ENCODE assay signal across 8 cellular contexts in the genomic region with DNA sequence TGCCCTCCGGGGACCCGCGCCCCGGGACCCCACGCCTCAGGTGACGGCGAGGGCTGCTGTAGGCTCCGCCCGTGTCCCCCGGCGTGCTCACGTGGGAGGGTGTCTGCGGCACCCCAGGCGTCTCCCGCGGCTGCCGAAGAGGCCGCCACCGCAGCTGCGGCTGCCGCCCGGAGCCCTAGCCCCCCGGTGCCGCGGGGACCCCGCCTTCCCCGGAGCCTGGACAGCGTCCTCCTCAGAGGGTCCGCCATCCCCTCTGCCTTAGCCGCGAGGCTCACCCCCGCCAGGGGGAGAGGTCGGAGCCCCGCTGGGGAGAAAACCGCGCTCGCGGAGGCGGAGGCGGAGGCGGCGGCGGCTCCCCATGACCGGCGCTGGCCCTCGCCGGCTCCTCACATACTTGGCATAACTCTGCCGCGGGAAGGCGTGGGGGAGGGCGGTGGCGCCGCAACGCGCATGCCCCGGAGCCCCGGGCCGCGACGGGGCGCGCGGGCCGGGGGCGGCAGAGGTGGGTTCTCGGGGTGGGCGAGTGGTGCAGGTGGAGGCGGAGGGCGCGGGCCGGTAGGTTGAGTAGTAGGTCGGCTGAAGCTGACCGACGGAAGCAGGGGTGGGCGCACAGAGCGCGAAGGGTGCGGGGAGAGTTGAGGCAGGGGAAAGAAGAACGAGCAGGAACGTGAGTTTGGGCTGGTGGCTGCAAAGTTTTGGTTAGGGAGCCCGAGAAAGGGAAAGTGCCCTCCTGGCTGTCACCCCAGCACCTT. TPM values are rescaled to one million over a fixed set of nuclear protein-coding genes. Genes with fewer than 3 reads are reported as not detected.
DNase-seq lines count a peak whose midpoint lies in the region; ATAC-seq, FAIRE-seq and TF ChIP-seq lines count a peak whose summit lies in the region.

No MANE protein-coding gene starts in this region.

- H3K4me3 ChIP-seq in endothelial cell of umbilical vein (replicated peaks in 1 of 3; ENCODE audit: insufficient read depth in 1 of 3, low read depth in 1 of 3, low read length in 3 of 3) (peak overlapping the region; percentile 11 to 66 (median 64)), mononuclear cell (ENCODE audit: low read length) (peak overlapping the region; percentile 49)

- H2AFZ ChIP-seq in endothelial cell of umbilical vein (ENCODE audit: low read depth, low read length), result peak overlapping the region; percentile 76

- dilution Hi-C loops in endothelial cell of umbilical vein (cut with MboI; ENCODE audit: extremely low pct_ligation_motif_present, low sequenced_read_pairs), result no loop called here

- FAIRE-seq in endothelial cell of umbilical vein (lab: Jason Lieb, UNC), result no peak

- no peaks in the 10 kb centered on the region for H3K79me2 ChIP-seq in endothelial cell of umbilical vein (ENCODE audit: control insufficient read depth, insufficient read depth, low read length)

- intact Hi-C loops in endothelial cell of umbilical vein (cut with micrococcal nuclease), result loop anchor here (1.0 to 5.0 kb wide), 5 partner anchors 41 to 866 kb away; a partner anchor contains a TSS

- CTCF ChIA-PET in endothelial cell of umbilical vein (lab: Charles Lee), result interaction anchor here (1.0 to 2.1 kb wide), 5 partner anchors 53 to 257 kb away, joined by 3 to 8 read pairs (median 4); no protein-coding TSS in a partner anchor

- H3K27me3 ChIP-seq in endothelial cell of umbilical vein (ENCODE audit: control insufficient read depth in 2 of 2, insufficient read depth in 2 of 2, low read length in 2 of 2), result peaks cover 0 to 5% of the 10 kb centered on the region in 2 experiments
- H3K27me3 ChIP-seq in mononuclear cell (ENCODE audit: insufficient read depth, low read length), result peaks cover 57% of the 10 kb centered on the region

- TF ChIP-seq CTCF in endothelial cell of umbilical vein (IDR thresholded peaks at IDR 0.05; ENCODE audit: extremely low read depth in 1 of 2, insufficient read depth in 1 of 2, low read depth in 1 of 2, low read length in 2 of 2), result no peak

- H3K36me3 ChIP-seq in endothelial cell of umbilical vein (ENCODE audit: control insufficient read depth in 2 of 2, extremely low read depth in 1 of 2, insufficient read depth in 2 of 2, low read length in 2 of 2), result no peaks in the 10 kb centered on the region

- peak overlapping the region; percentile 61 for H3K9ac ChIP-seq in endothelial cell of umbilical vein (replicated peaks; ENCODE audit: extremely low read depth, insufficient read depth, low read length)

- POLR2A ChIA-PET in endothelial cell of umbilical vein (lab: Charles Lee), result no interaction called here

- ATAC-seq in HG02870 (IDR thresholded peaks at IDR 0.05; ENCODE audit: unreplicated experiment), result peak; percentile 34

- peak; percentile 57 to 90 (median 84) for DNase-seq in NCI-H1417 (lab: John Stamatoyannopoulos, UW)
- no peak for DNase-seq in NCI-H1417 treated with DMSO at 0.1 percent for 48 hours (lab: John Stamatoyannopoulos, UW)
- DNase-seq in NCI-H345 (lab: John Stamatoyannopoulos, UW), result peak; percentile 65
- peak; percentile 28 for DNase-seq in activated CD8-positive, alpha-beta memory T cell treated with anti-CD3 and anti-CD28 coated beads, Interleukin-2, amount 50 U/mL, for 1 hour (ENCODE audit: extremely low read depth)
- DNase-seq in endothelial cell of umbilical vein (ENCODE audit: low read depth, low spot score), result peak; percentile 61
- DNase-seq in stimulated activated CD8-positive, alpha-beta memory T cell treated with anti-CD3 and anti-CD28 coated beads, Interleukin-4, amount 100 ng/mL, for 1 hour (ENCODE audit: low read depth in 2 of 2, low spot score in 1 of 2), result peak; percentile 9 to 42

- TF ChIP-seq POLR2A in endothelial cell of umbilical vein (IDR thresholded peaks at IDR 0.05; ENCODE audit: low read depth, low read length), result no peak

- H3K27ac ChIP-seq in endothelial cell of umbilical vein (ENCODE audit: insufficient read depth, low read depth, low read length), result peak overlapping the region; percentile 69

- peaks cover 16% of the 10 kb centered on the region for H3K4me1 ChIP-seq in endothelial cell of umbilical vein (ENCODE audit: control insufficient read depth, extremely low read depth, insufficient read depth, low read length)
- peaks cover 19% of the 10 kb centered on the region for H3K4me1 ChIP-seq in mononuclear cell (ENCODE audit: insufficient read depth, low read length)

- peak overlapping the region; percentile 77 for H3K4me2 ChIP-seq in endothelial cell of umbilical vein (ENCODE audit: insufficient read depth, low read length)

- TSS peak; percentile 42 for BruUV-seq in endothelial cell of umbilical vein (replicated peaks; lab: Mats Ljungman, UMichigan)

- H3K9me3 ChIP-seq in endothelial cell of umbilical vein (replicated peaks; ENCODE audit: control insufficient read depth, insufficient read depth, low read length) (no peaks in the 10 kb centered on the region), mononuclear cell (ENCODE audit: low read depth, low read length) (no peaks in the 10 kb centered on the region)

- H3K9me1 ChIP-seq in endothelial cell of umbilical vein (replicated peaks; ENCODE audit: control insufficient read depth, extremely low read depth, insufficient read depth, low read length), result no peaks in the 10 kb centered on the region

- no peaks in the 10 kb centered on the region for H4K20me1 ChIP-seq in endothelial cell of umbilical vein (replicated peaks; ENCODE audit: control insufficient read depth, extremely low read depth, insufficient read depth, low read length)

TF ChIP-seq in endothelial cell of umbilical vein, 7 proteins besides CTCF, POLR2A, EP300 and RAD21:
- TF ChIP-seq EZH2 (IDR thresholded peaks at IDR 0.05; ENCODE audit: borderline replicate concordance, low read depth, low read length, severe bottlenecking) (no peak), JUN (IDR thresholded peaks at IDR 0.05; ENCODE audit: borderline replicate concordance, insufficient read depth, insufficient read length, low read depth) (no peak), FOS (IDR thresholded peaks at IDR 0.05; ENCODE audit: borderline replicate concordance, insufficient read depth, low read length) (no peak), POLR2AphosphoS5 (IDR thresholded peaks at IDR 0.05; ENCODE audit: insufficient read depth, low read depth, low read length) (no peak), MYC (IDR thresholded peaks at IDR 0.05; ENCODE audit: low read depth, low read length) (no peak), GATA2 (IDR thresholded peaks at IDR 0.05; ENCODE audit: insufficient read depth, insufficient read length, low read depth, low read length) (no peak)
- TF ChIP-seq, protein P1, sequence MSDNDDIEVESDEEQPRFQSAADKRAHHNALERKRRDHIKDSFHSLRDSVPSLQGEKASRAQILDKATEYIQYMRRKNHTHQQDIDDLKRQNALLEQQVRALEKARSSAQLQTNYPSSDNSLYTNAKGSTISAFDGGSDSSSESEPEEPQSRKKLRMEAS (IDR thresholded peaks at IDR 0.05; ENCODE audit: insufficient read depth, insufficient read length), result no peak

RNA-seq across cellular contexts. Expression of a gene that starts 0.7 kb away (rescaled TPM):
- total RNA-seq in endothelial cell of umbilical vein, result 2.9 and 3.1 TPM in 2 replicates
- polyA plus RNA-seq in endothelial cell of umbilical vein, result 0.41 and 0.52 TPM in 2 replicates
- polyA plus RNA-seq in endothelial cell of umbilical vein (2011; cell fraction: cytosol; rRNA removed), result 0.59 and 0.69 TPM in 2 replicates
- 0.97 and 1.2 TPM in 2 replicates for polyA plus RNA-seq in endothelial cell of umbilical vein (2011; cell fraction: nucleus; rRNA removed)
- polyA plus RNA-seq in endothelial cell of umbilical vein (2012), result 0.72 and 0.82 TPM in 2 replicates
- 2.9 and 3.5 TPM in 2 replicates for polyA minus RNA-seq in endothelial cell of umbilical vein
- polyA minus RNA-seq in endothelial cell of umbilical vein (2011; cell fraction: cytosol; rRNA and poly(A)+ RNA removed), result 2.7 TPM
- 3.0 and 4.4 TPM in 2 replicates for polyA minus RNA-seq in endothelial cell of umbilical vein (2011; cell fraction: nucleus; rRNA and poly(A)+ RNA removed)
- 10.7 TPM for total RNA-seq in mononuclear cell

RNA-seq across cellular contexts. Expression of a gene that starts 57.9 kb away (rescaled TPM):
- total RNA-seq in endothelial cell of umbilical vein (26.7 and 29.1 TPM in 2 replicates), mononuclear cell (32.4 TPM)
- polyA plus RNA-seq in endothelial cell of umbilical vein, result 22.7 and 23.1 TPM in 2 replicates
- 16.6 and 24.4 TPM in 2 replicates for polyA plus RNA-seq in endothelial cell of umbilical vein (2011; cell fraction: cytosol; rRNA removed)
- 36.8 and 37.9 TPM in 2 replicates for polyA plus RNA-seq in endothelial cell of umbilical vein (2011; cell fraction: nucleus; rRNA removed)
- 24.0 and 26.5 TPM in 2 replicates for polyA plus RNA-seq in endothelial cell of umbilical vein (2012)
- polyA minus RNA-seq in endothelial cell of umbilical vein, result 14.5 and 16.4 TPM in 2 replicates
- polyA minus RNA-seq in endothelial cell of umbilical vein (2011; cell fraction: cytosol; rRNA and poly(A)+ RNA removed), result 9.8 TPM
- polyA minus RNA-seq in endothelial cell of umbilical vein (2011; cell fraction: nucleus; rRNA and poly(A)+ RNA removed), result 25.7 and 39.7 TPM in 2 replicates
